1 cellular context compared by ENCODE assay signal in genomic region chr21:25562660-25563059, GRCh38.
TF ChIP-seq lines count a peak whose summit lies in the region.

No MANE protein-coding gene starts in this region.

TF ChIP-seq in HepG2, 621 proteins besides CTCF, POLR2A, EP300 and RAD21:
- TF ChIP-seq GATA4 (IDR thresholded peaks at IDR 0.05; ENCODE audit: borderline replicate concordance, low read depth) (no peak), ZFP41 (CRISPR knock-in tag; IDR thresholded peaks at IDR 0.05; ENCODE audit: borderline replicate concordance) (no peak), ZNF556 (CRISPR knock-in tag; IDR thresholded peaks at IDR 0.05; ENCODE audit: borderline replicate concordance) (no peak), ZEB1 (IDR thresholded peaks at IDR 0.05; ENCODE audit: insufficient replicate concordance, low read depth) (no peak), ZNF274 (CRISPR knock-in tag; IDR thresholded peaks at IDR 0.05) (no peak), REL (CRISPR knock-in tag; conservative IDR thresholded peaks at IDR 0.05) (no peak), ETV6 (CRISPR knock-in tag; conservative IDR thresholded peaks at IDR 0.05) (no peak), ZNF333 (CRISPR knock-in tag; IDR thresholded peaks at IDR 0.05; ENCODE audit: borderline replicate concordance) (no peak), ZNF652 (CRISPR knock-in tag; IDR thresholded peaks at IDR 0.05; ENCODE audit: borderline replicate concordance, low read depth) (no peak), ZC3H13 (CRISPR knock-in tag; IDR thresholded peaks at IDR 0.05) (no peak), ZNF552 (CRISPR knock-in tag; IDR thresholded peaks at IDR 0.05; ENCODE audit: borderline replicate concordance) (no peak), MAFK (conservative IDR thresholded peaks at IDR 0.05 in 1 of 2, IDR thresholded peaks at IDR 0.05 in 1 of 2; ENCODE audit: low read length in 2 of 2) (no peak)
- TF ChIP-seq, protein P1, sequence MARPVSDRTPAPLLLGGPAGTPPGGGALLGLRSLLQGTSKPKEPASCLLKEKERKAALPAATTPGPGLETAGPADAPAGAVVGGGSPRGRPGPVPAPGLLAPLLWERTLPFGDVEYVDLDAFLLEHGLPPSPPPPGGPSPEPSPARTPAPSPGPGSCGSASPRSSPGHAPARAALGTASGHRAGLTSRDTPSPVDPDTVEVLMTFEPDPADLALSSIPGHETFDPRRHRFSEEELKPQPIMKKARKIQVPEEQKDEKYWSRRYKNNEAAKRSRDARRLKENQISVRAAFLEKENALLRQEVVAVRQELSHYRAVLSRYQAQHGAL (CRISPR knock-in tag; IDR thresholded peaks at IDR 0.05; ENCODE audit: not compliant biosample characterization): no peak
- TF ChIP-seq, protein P2, sequence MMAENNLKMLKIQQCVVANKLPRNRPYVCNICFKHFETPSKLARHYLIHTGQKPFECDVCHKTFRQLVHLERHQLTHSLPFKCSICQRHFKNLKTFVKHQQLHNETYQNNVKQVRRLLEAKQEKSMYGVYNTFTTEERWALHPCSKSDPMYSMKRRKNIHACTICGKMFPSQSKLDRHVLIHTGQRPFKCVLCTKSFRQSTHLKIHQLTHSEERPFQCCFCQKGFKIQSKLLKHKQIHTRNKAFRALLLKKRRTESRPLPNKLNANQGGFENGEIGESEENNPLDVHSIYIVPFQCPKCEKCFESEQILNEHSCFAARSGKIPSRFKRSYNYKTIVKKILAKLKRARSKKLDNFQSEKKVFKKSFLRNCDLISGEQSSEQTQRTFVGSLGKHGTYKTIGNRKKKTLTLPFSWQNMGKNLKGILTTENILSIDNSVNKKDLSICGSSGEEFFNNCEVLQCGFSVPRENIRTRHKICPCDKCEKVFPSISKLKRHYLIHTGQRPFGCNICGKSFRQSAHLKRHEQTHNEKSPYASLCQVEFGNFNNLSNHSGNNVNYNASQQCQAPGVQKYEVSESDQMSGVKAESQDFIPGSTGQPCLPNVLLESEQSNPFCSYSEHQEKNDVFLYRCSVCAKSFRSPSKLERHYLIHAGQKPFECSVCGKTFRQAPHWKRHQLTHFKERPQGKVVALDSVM (CRISPR knock-in tag; IDR thresholded peaks at IDR 0.05): no peak
